ENCODE assay signal across 2 cellular contexts in the genomic region with DNA sequence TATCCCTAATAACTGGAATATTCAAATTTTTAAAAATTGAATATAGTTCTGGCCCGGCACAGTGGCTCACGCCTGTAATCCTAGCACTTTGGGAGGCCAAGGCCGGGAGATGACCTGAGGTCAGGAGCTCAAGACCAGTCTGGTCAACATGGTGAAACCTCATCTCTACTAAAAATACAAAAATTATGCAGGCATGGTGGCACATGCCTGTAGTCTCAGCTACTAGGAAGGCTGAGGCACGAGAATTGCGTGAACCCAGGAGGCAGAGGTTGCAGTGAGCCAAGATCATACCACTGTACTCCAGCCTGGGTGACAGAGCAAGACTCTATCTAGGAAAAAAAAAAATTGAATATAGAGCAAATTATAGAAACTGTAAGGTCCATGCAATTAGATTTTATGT. TPM values are rescaled to one million over a fixed set of nuclear protein-coding genes. Genes with fewer than 3 reads are reported as not detected.
"Had no signal": no experiment of that assay in that cellular context is flagged by ENCODE, and none has a peak within 500 bp of the region (broad histone marks: within the 10 kb centered on the region; RNA-seq: fewer than 3 reads in every experiment).

No MANE protein-coding gene starts in this region.

RNA-seq across cellular contexts. Expression of gene DAPP1, which starts 13.4 kb away (rescaled TPM):
- total RNA-seq: lung microvascular endothelial cell, myocyte had no signal
